ENCODE assay signal across 8 cellular contexts in the genomic region with DNA sequence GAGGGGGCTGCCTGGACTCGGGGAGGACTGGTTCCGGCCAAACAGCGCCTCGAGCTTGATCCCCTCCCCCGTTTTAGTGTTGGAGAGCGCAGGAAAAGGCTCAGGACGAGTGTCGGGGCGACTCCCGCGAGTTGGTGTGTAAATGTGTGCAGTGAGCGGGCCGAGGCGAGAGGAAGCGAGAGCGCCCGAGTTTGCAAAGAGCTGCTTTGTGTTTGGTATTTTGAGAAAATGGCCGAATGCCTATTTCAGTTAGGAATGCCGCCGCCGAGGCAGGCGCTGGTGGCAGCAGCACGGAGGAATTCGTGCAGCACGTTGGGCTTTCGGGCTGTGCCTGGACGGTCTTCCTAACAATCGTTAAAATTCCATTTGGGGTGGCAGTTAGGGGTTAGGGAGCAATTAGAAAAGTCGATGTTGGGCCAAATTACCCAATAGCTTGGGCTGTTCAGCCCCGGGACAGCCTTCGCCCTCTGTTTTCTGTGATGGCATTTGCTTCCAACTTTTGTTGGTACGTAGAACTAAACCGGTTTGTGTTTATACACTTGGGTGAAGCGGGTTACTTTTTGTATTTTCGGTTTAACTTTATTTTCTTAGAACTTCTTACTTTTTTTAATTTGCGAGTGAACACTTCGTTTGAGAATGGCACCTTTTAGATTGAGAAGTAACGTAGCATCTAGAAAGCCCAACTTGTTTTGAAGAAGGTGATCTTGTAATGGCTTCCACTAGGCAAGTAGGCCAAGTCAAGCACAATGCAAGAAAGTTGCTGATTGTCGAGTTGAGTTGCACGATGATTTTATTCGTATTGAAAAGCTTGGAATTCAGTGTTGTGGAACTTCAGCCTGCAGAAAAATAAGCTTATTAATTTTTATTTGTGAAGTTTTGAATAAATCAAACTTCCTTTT. TPM values are rescaled to one million over a fixed set of nuclear protein-coding genes. Genes with fewer than 3 reads are reported as not detected.
DNase-seq lines count a peak whose midpoint lies in the region; ATAC-seq, FAIRE-seq and TF ChIP-seq lines count a peak whose summit lies in the region.

No MANE protein-coding gene starts in this region.

- H3K4me3 Mint-ChIP-seq in naive thymus-derived CD4-positive, alpha-beta T cell = peak overlapping the region; percentile 92 to 99 (median 98)

- H3K36me3 ChIP-seq in naive thymus-derived CD4-positive, alpha-beta T cell (ENCODE audit: control insufficient read depth in 2 of 3, insufficient read depth in 3 of 3, low read length in 3 of 3) = peaks cover 0 to 4% (median 0%) of the 10 kb centered on the region in 3 experiments
- no peaks in the 10 kb centered on the region for H3K36me3 ChIP-seq in transverse colon

- H3K36me3 Mint-ChIP-seq in naive thymus-derived CD4-positive, alpha-beta T cell = peaks cover 4 to 22% (median 7%) of the 10 kb centered on the region in 5 donors

- no peaks in the 10 kb centered on the region for H3K27me3 ChIP-seq in naive thymus-derived CD4-positive, alpha-beta T cell (ENCODE audit: control insufficient read depth in 2 of 2, insufficient read depth in 2 of 2, low read length in 2 of 2)
- H3K27me3 ChIP-seq in transverse colon = no peaks in the 10 kb centered on the region

- no peaks in the 10 kb centered on the region for H3K9me3 ChIP-seq in A549
- no peaks in the 10 kb centered on the region for H3K9me3 ChIP-seq in naive thymus-derived CD4-positive, alpha-beta T cell (ENCODE audit: control insufficient read depth in 2 of 3, low read length in 3 of 3)
- H3K9me3 ChIP-seq in transverse colon = no peaks in the 10 kb centered on the region

- DNase-seq in A549 (ENCODE audit: low read depth in 1 of 2, low spot score in 1 of 2) = peak; percentile 25 to 33
- peak; percentile 77 for DNase-seq in GM13977 (ENCODE audit: low spot score)
- peak; percentile 44 for DNase-seq in NCI-H226
- DNase-seq in activated T-helper 1 cell treated with Interleukin-2 at 50 U/mL for 16 hours (ENCODE audit: low read depth) = peak; percentile 23
- DNase-seq in fibroblast of peridontal ligament (ENCODE audit: extremely low read depth) = peak; percentile 49
- DNase-seq in naive thymus-derived CD4-positive, alpha-beta T cell = peak in 7 of 9 donors; percentile 28 to 65 (median 59)
- DNase-seq in transverse colon = peak; percentile 56

- POLR2A ChIA-PET in A549 (lab: Yijun Ruan, JAX) = interaction anchor here (0.5 to 1.6 kb wide), 2 partner anchors 38 to 69 kb away, joined by 4 to 16 read pairs; partner anchors contain the start of genes NOA1 and POLR2B
- POLR2A ChIA-PET in naive thymus-derived CD4-positive, alpha-beta T cell (lab: Charles Lee) = interaction anchor here (0.6 to 5.8 kb wide), 8 partner anchors 9 to 1055 kb away, joined by 3 to 142 read pairs (median 4); partner anchors contain the start of genes NOA1, PAICS, POLR2B and PPAT

- H3K4me3 ChIP-seq in A549 = peak overlapping the region; percentile 96
- H3K4me3 ChIP-seq in naive thymus-derived CD4-positive, alpha-beta T cell (ENCODE audit: low read length) = peak overlapping the region; percentile 92
- H3K4me3 ChIP-seq in transverse colon = peak overlapping the region; percentile 78 to 99 (median 93)

- CTCF ChIA-PET in A549 (lab: Yijun Ruan, JAX) = interaction anchor here (0.9 to 1.5 kb wide), 3 partner anchors 29 to 51 kb away, joined by 3 to 4 read pairs (median 3); no protein-coding TSS in a partner anchor
- CTCF ChIA-PET in naive thymus-derived CD4-positive, alpha-beta T cell (lab: Charles Lee) = interaction anchor here (0.6 to 1.9 kb wide), 4 partner anchors 9 to 74 kb away, joined by 3 to 12 read pairs (median 4); partner anchors contain the start of genes NOA1 and POLR2B

- peak overlapping the region; percentile 92 to 99 (median 95) for H3K27ac Mint-ChIP-seq in naive thymus-derived CD4-positive, alpha-beta T cell

- peaks cover 0 to 13% (median 0%) of the 10 kb centered on the region in 5 donors for H3K27me3 Mint-ChIP-seq in naive thymus-derived CD4-positive, alpha-beta T cell

- H3K4me1 ChIP-seq in A549 = peaks cover 15% of the 10 kb centered on the region
- H3K4me1 ChIP-seq in naive thymus-derived CD4-positive, alpha-beta T cell (ENCODE audit: control insufficient read depth in 2 of 2, insufficient read depth in 2 of 2, low read length in 2 of 2) = peaks cover 28 to 47% of the 10 kb centered on the region in 2 donors
- peaks cover 17 to 46% (median 24%) of the 10 kb centered on the region in 4 donors for H3K4me1 ChIP-seq in transverse colon

- H3K4me1 Mint-ChIP-seq in naive thymus-derived CD4-positive, alpha-beta T cell = peaks cover 38 to 68% (median 57%) of the 10 kb centered on the region in 7 donors

- WGBS in A549 (ENCODE audit: missing lambda C conversion rate) = 4% methylated on average over 37 of the region's 41 CpGs
- 0 to 1% methylated on average over 20 to 38 of the region's 41 CpGs for WGBS in transverse colon (ENCODE audit: low coverage in 1 of 2), 2 donors

- ATAC-seq in A549 (peak; percentile 36 to 45; a peak in 5 of 6 replicates), HG02852 (IDR thresholded peaks at IDR 0.05; ENCODE audit: unreplicated experiment) (peak; percentile 33)
- ATAC-seq in naive thymus-derived CD4-positive, alpha-beta T cell = peak; percentile 13

- peaks cover 0 to 4% (median 0%) of the 10 kb centered on the region in 11 donors for H3K9me3 Mint-ChIP-seq in naive thymus-derived CD4-positive, alpha-beta T cell

- H3K4me2 ChIP-seq in A549 = peak overlapping the region; percentile 82

- no peak for FAIRE-seq in A549 (lab: Jason Lieb, UNC)

- TF ChIP-seq POLR2A in A549 (IDR thresholded peaks at IDR 0.05; ENCODE audit: low read length) (no peak), transverse colon (IDR thresholded peaks at IDR 0.05) (no peak)

- intact Hi-C loops in naive thymus-derived CD4-positive, alpha-beta T cell (cut with micrococcal nuclease) = loop anchor here (1.0 to 10.0 kb wide), 15 partner anchors 21 to 1965 kb away; partner anchors contain the start of genes CLOCK (in 2 of the 2), SPINK2 (in 2 of the 2), SRP72 (in 2 of the 2) and TMEM165 (in 2 of the 2)
- intact Hi-C loops in transverse colon (cut with DNase I; ENCODE audit: low total_unique reads) = loop anchor here (5.0 kb wide), 1 partner anchor 68 kb away; the partner anchor contains the start of genes NOA1 and POLR2B

- peak overlapping the region; percentile 92 to 99 for H3K27ac ChIP-seq in A549
- peak overlapping the region; percentile 80 for H3K27ac ChIP-seq in naive thymus-derived CD4-positive, alpha-beta T cell (ENCODE audit: low read depth, low read length)
- H3K27ac ChIP-seq in transverse colon = peak overlapping the region; percentile 92 to 98 (median 97)

- TF ChIP-seq EP300 in A549 (IDR thresholded peaks at IDR 0.05) (no peak), transverse colon (IDR thresholded peaks at IDR 0.05; ENCODE audit: low read depth) (no peak)

- in situ Hi-C loops in GM13977 (cut with MboI; ENCODE audit: low pct_unique_long_range_greater_than_20kb, low sequenced_read_pairs, unreplicated experiment) (no loop called here), transverse colon (cut with MboI; ENCODE audit: low pct_ligation_motif_present in 1 of 4, low pct_unique_long_range_greater_than_20kb in 1 of 4, low sequenced_read_pairs in 3 of 4) (no loop called here)

- TF ChIP-seq RAD21 in A549 (conservative IDR thresholded peaks at IDR 0.05 in 1 of 2, IDR thresholded peaks at IDR 0.05 in 1 of 2) = no peak

- TF ChIP-seq CTCF in A549 (IDR thresholded peaks at IDR 0.05) (no peak), GM13977 (IDR thresholded peaks at IDR 0.05; ENCODE audit: extremely low read depth, insufficient read depth, missing control alignments) (no peak), transverse colon (IDR thresholded peaks at IDR 0.05) (no peak)

TF ChIP-seq in A549, 52 proteins besides CTCF, POLR2A, EP300 and RAD21:
- peak; percentile 34; the same call in 1 of the 2 replicates for TF ChIP-seq MAX (IDR thresholded peaks at IDR 0.05)
- TF ChIP-seq RNF2 (IDR thresholded peaks at IDR 0.05; ENCODE audit: borderline replicate concordance, low read depth) = no peak

RNA-seq across cellular contexts. Expression of gene REST, which starts 1.6 kb away (rescaled TPM):
- polyA plus RNA-seq in A549 (2011; rRNA removed) = 18.4 and 18.6 TPM in 2 replicates
- polyA plus RNA-seq in A549 (2012; cell fraction: cytosol; rRNA removed) = 2.8 and 3.5 TPM in 2 replicates
- 2.2 and 2.6 TPM in 2 replicates for polyA plus RNA-seq in A549 (2012; cell fraction: nucleus; rRNA removed)
- 7.4 to 8.8 TPM (median 8.2 TPM) in 3 replicates for polyA plus RNA-seq in A549 (2017; fragmentation: RNase III; extraction: RNeasy Plus Mini Kit Qiagen cat#74134 plus additional on column Dnase treatment)
- polyA minus RNA-seq in A549 (2011; rRNA and poly(A)+ RNA removed) = 25.6 and 28.9 TPM in 2 replicates
- total RNA-seq in naive thymus-derived CD4-positive, alpha-beta T cell = 10 to 100 TPM; 55.7 to 86.4 (median 72.8) TPM
- polyA plus RNA-seq in naive thymus-derived CD4-positive, alpha-beta T cell = 100 to 1,000 TPM; 174 to 203 TPM
- 10 to 100 TPM; 18.7 to 47.8 (median 27.1) TPM for total RNA-seq in transverse colon

Comparison
In these comparisons a context has a peak if more than half of its experiments do, and no peak if none do; other contexts are left out.
1. Peak in every context shown above with its lines: DNase-seq, ATAC-seq, H3K4me3 ChIP-seq and H3K27ac ChIP-seq.
2. DNase-seq: peak in every context shown above with its lines; median percentile 77 in GM13977; 59 in naive thymus-derived CD4-positive, alpha-beta T cell; 56 in transverse colon; 49 in fibroblast of peridontal ligament; 44 in NCI-H226; 29 in A549; 23 in activated T-helper 1 cell treated with Interleukin-2 at 50 U/mL for 16 hours.